ENCODE assay signal across 3 cellular contexts in genomic region chr7:54546986-54547314, GRCh38.
TF ChIP-seq lines count a peak whose summit lies in the region.

No MANE protein-coding gene starts in this region.

TF ChIP-seq in A549, 52 proteins besides CTCF, POLR2A, EP300 and RAD21:
- TF ChIP-seq ZNF302 (CRISPR knock-in tag; IDR thresholded peaks at IDR 0.05), result no peak
- TF ChIP-seq REST (IDR thresholded peaks at IDR 0.05), result no peak
- TF ChIP-seq JUNB (IDR thresholded peaks at IDR 0.05), result no peak

TF ChIP-seq in H1, 55 proteins besides CTCF, POLR2A, EP300 and RAD21:
- TF ChIP-seq ATF2 (IDR thresholded peaks at IDR 0.05; ENCODE audit: low read length), result no peak
- 0 out of 2 replicates have a peak, but pooled peaks have one; percentile 63 for TF ChIP-seq EGR1 (IDR thresholded peaks at IDR 0.05; ENCODE audit: borderline replicate concordance, low read depth, low read length)
- TF ChIP-seq SP4 (IDR thresholded peaks at IDR 0.05; ENCODE audit: low read length), result no peak

TF ChIP-seq in neural cell, 6 proteins besides CTCF, POLR2A, EP300 and RAD21:
- TF ChIP-seq REST (IDR thresholded peaks at IDR 0.05; ENCODE audit: borderline replicate concordance) (no peak), MXI1 (conservative IDR thresholded peaks at IDR 0.05; ENCODE audit: poor library complexity, severe bottlenecking) (no peak), POLR2AphosphoS5 (IDR thresholded peaks at IDR 0.05) (no peak)
